8 cellular contexts compared by ENCODE assay signal in genomic region chr20:57473246-57474042, GRCh38. TPM values are rescaled to one million over a fixed set of nuclear protein-coding genes. Genes with fewer than 3 reads are reported as not detected.
DNase-seq lines count a peak whose midpoint lies in the region; ATAC-seq and TF ChIP-seq lines count a peak whose summit lies in the region.

No MANE protein-coding gene starts in this region.

- H3K27me3 ChIP-seq in OCI-LY3 (ENCODE audit: low read depth, low read length) (peaks cover 61% of the 10 kb centered on the region), upper lobe of left lung (no peaks in the 10 kb centered on the region)

- peaks cover 2% of the 10 kb centered on the region for H3K27me3 Mint-ChIP-seq in glutamatergic neuron (ENCODE audit: unreplicated experiment)

- H3K9me3 ChIP-seq in OCI-LY3 (ENCODE audit: insufficient read depth, low read length) (peaks cover 6% of the 10 kb centered on the region; the same call in 1 of the 2 replicates), upper lobe of left lung (no peaks in the 10 kb centered on the region)

- H3K4me3 ChIP-seq in OCI-LY3 (ENCODE audit: low read length) (peak overlapping the region; percentile 25), upper lobe of left lung (no peak overlapping the region)

- peak; percentile 38 for ATAC-seq in GM18505 (IDR thresholded peaks at IDR 0.05; ENCODE audit: unreplicated experiment)
- peak; percentile 59 for ATAC-seq in HG02973 (IDR thresholded peaks at IDR 0.05; ENCODE audit: unreplicated experiment)
- peak; percentile 56 to 67 for ATAC-seq in upper lobe of left lung (ENCODE audit: low FRiP score in 2 of 2)

- TF ChIP-seq POLR2A in GM18505 (IDR thresholded peaks at IDR 0.05; ENCODE audit: borderline replicate concordance, extremely low read depth, insufficient read depth, insufficient read length), result peak; percentile 30
- TF ChIP-seq POLR2A in upper lobe of left lung (IDR thresholded peaks at IDR 0.05), result no peak

- H2AFZ ChIP-seq in OCI-LY3 (ENCODE audit: low read depth, low read length), result peak overlapping the region; percentile 33

- H3K36me3 ChIP-seq in OCI-LY3 (replicated peaks; ENCODE audit: low read depth, low read length), result peaks cover 7% of the 10 kb centered on the region
- H3K36me3 ChIP-seq in upper lobe of left lung, result no peaks in the 10 kb centered on the region

- TF ChIP-seq EP300 in upper lobe of left lung (IDR thresholded peaks at IDR 0.05), result no peak

- TF ChIP-seq CTCF in OCI-LY3 (IDR thresholded peaks at IDR 0.05; ENCODE audit: low read depth, low read length) (no peak; the same call in 1 of the 2 replicates), glutamatergic neuron (IDR thresholded peaks at IDR 0.05; ENCODE audit: partially characterized antibody, unreplicated experiment) (no peak), upper lobe of left lung (IDR thresholded peaks at IDR 0.05) (no peak)

- peak; percentile 64 for DNase-seq in Ammon's horn (ENCODE audit: low spot score)
- peak; percentile 50 for DNase-seq in glutamatergic neuron
- peak in 1 of 2 donors; percentile 76 for DNase-seq in upper lobe of left lung
- no peak for DNase-seq in D341Med (ENCODE audit: low spot score)
- no peak for DNase-seq in AG08396 (ENCODE audit: low spot score)

- H3K27ac ChIP-seq in OCI-LY3 (ENCODE audit: low read length) (peak overlapping the region; percentile 5; the same call in 1 of the 2 replicates), upper lobe of left lung (peak overlapping the region in 2 of 4 donors; percentile 18 to 64)

- H3K27ac Mint-ChIP-seq in glutamatergic neuron (ENCODE audit: unreplicated experiment), result no peak overlapping the region

- peaks cover 19% of the 10 kb centered on the region for H3K4me1 Mint-ChIP-seq in glutamatergic neuron (ENCODE audit: low read depth, unreplicated experiment)

- H3K4me1 ChIP-seq in OCI-LY3 (ENCODE audit: low read length), result peaks cover 76% of the 10 kb centered on the region
- peaks cover 9 to 14% (median 10%) of the 10 kb centered on the region in 4 donors for H3K4me1 ChIP-seq in upper lobe of left lung

- no peaks in the 10 kb centered on the region for H3K36me3 Mint-ChIP-seq in glutamatergic neuron (ENCODE audit: unreplicated experiment)

- H3K9me3 Mint-ChIP-seq in glutamatergic neuron (ENCODE audit: unreplicated experiment), result peaks cover 5% of the 10 kb centered on the region

- H3K79me2 ChIP-seq in OCI-LY3 (ENCODE audit: low read length), result no peaks in the 10 kb centered on the region

- H3K9ac ChIP-seq in OCI-LY3 (ENCODE audit: low read length), result peak overlapping the region; percentile 6; the same call in 1 of the 2 replicates

- 26 to 27% methylated on average over 15 to 16 of the region's 16 CpGs for WGBS in upper lobe of left lung, 2 donors

- H4K20me1 ChIP-seq in OCI-LY3 (ENCODE audit: insufficient read depth, low read length), result no peaks in the 10 kb centered on the region

- peak overlapping the region; percentile 60 for H3K4me2 ChIP-seq in OCI-LY3 (ENCODE audit: low read length)

- H3K4me3 Mint-ChIP-seq in glutamatergic neuron (ENCODE audit: unreplicated experiment), result no peak overlapping the region

RNA-seq across cellular contexts. Expression of gene CTCFL, which starts 51.5 kb away (rescaled TPM):
- not detected for total RNA-seq in glutamatergic neuron (ENCODE audit: unreplicated experiment)
- total RNA-seq in upper lobe of left lung, result under 1 TPM in 3 of 6 donors, not detected in 3; 0.11 to 0.17 (median 0.14) TPM

Comparison
In these comparisons a context has a peak if more than half of its experiments do, and no peak if none do; other contexts are left out.
1. DNase-seq: peak in Ammon's horn (single experiment) and glutamatergic neuron (single experiment); none in D341Med (single experiment) and AG08396 (single experiment).
2. Peak in every context shown above with its lines, with median percentiles within 50 percentile points of each other: ATAC-seq.